ENCODE assay signal across 1 cellular context in the genomic region with DNA sequence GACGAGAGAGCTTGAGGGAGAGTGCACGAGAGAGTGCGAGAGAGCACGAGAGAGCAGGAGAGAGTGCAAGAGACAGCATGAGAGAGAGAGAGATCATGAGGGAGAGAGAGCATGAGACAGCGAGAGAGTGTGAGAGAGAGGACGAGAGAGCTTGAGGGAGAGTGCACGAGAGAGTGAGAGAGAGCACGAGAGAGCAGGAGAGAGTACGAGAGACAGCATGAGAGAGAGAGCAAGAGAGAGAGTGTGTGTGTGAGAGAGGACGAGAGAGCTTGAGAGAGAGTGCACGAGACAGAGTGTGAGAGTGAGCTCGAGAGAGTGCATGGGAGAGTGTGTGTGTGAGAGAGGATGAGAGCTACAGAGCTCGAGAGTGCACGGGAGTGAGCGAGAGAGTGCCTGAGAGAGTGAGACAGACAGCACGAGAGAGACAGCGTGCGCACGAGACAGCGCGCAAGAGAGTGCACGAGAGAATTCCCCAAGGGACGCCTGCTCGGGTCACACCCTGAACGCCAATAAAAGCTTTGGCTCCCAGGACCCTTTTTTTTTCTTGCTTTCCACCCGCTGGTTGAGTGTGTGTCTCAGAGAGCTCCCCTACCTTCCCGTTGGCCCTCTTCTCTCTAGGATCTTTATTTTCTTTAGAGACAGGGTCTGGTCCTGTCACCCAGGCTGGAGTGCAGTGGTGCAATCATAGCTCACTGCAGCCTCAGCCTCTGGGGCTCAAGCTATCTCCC.
TF ChIP-seq lines count a peak whose summit lies in the region.

No MANE protein-coding gene starts in this region.

TF ChIP-seq in K562, 482 proteins besides CTCF, POLR2A, EP300 and RAD21 (continued from another document and continues in another):
- TF ChIP-seq, protein P1, sequence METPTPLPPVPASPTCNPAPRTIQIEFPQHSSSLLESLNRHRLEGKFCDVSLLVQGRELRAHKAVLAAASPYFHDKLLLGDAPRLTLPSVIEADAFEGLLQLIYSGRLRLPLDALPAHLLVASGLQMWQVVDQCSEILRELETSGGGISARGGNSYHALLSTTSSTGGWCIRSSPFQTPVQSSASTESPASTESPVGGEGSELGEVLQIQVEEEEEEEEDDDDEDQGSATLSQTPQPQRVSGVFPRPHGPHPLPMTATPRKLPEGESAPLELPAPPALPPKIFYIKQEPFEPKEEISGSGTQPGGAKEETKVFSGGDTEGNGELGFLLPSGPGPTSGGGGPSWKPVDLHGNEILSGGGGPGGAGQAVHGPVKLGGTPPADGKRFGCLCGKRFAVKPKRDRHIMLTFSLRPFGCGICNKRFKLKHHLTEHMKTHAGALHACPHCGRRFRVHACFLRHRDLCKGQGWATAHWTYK (CRISPR knock-in tag; IDR thresholded peaks at IDR 0.05), result no peak
- TF ChIP-seq ZNF699 (CRISPR knock-in tag; IDR thresholded peaks at IDR 0.05; ENCODE audit: insufficient replicate concordance) (no peak), CBX5 (IDR thresholded peaks at IDR 0.05; ENCODE audit: borderline replicate concordance, low read depth) (no peak), CBFA2T3 (IDR thresholded peaks at IDR 0.05) (no peak), HDAC1 (IDR thresholded peaks at IDR 0.05) (peak in 1 of 2 experiments; percentile 65; a peak in 1 of 4 replicates), ZNF79 (CRISPR knock-in tag; IDR thresholded peaks at IDR 0.05; ENCODE audit: low read depth) (no peak), ILF3 (IDR thresholded peaks at IDR 0.05; ENCODE audit: borderline replicate concordance) (no peak), ASH1L (IDR thresholded peaks at IDR 0.05; ENCODE audit: borderline replicate concordance, low read depth, partially characterized antibody) (no peak), RBBP5 (IDR thresholded peaks at IDR 0.05; ENCODE audit: borderline replicate concordance, insufficient read depth, low read length, poor library complexity, severe bottlenecking) (peak; percentile 37), NBN (IDR thresholded peaks at IDR 0.05; ENCODE audit: low read depth) (no peak), MXI1 (IDR thresholded peaks at IDR 0.05; ENCODE audit: low read depth, low read length) (no peak), BRCA1 (IDR thresholded peaks at IDR 0.05) (no peak), BRCA1 (CRISPR knock-in tag; IDR thresholded peaks at IDR 0.05) (no peak), ZNF431 (CRISPR knock-in tag; IDR thresholded peaks at IDR 0.05) (no peak), KLF10 (CRISPR knock-in tag; IDR thresholded peaks at IDR 0.05) (no peak), HDGF (IDR thresholded peaks at IDR 0.05) (0 out of 2 replicates have a peak, but pooled peaks have one; percentile 71), POLR2AphosphoS2 (IDR thresholded peaks at IDR 0.05; ENCODE audit: low read length) (no peak), RBM34 (IDR thresholded peaks at IDR 0.05; ENCODE audit: borderline replicate concordance, insufficient read depth, low read length) (no peak), EHMT2 (IDR thresholded peaks at IDR 0.05) (no peak), FUS (optimal IDR thresholded peaks at IDR 0.05; ENCODE audit: low read depth, low read length) (no peak), YY1 (IDR thresholded peaks at IDR 0.05; ENCODE audit: borderline replicate concordance in 1 of 3, control insufficient read depth in 1 of 3, extremely low read depth in 1 of 3, insufficient read depth in 3 of 3, insufficient read length in 1 of 3, insufficient replicate concordance in 2 of 3, low read depth in 1 of 3, low read length in 2 of 3) (no peak), XRCC4 (IDR thresholded peaks at IDR 0.05; ENCODE audit: extremely low read depth, insufficient read depth, insufficient read length) (no peak), RFX1 (IDR thresholded peaks at IDR 0.05) (no peak), NUFIP1 (IDR thresholded peaks at IDR 0.05; ENCODE audit: partially characterized antibody) (no peak), SAP30 (IDR thresholded peaks at IDR 0.05; ENCODE audit: borderline replicate concordance, insufficient read depth, low read depth, low read length, poor library complexity, severe bottlenecking) (no peak), RNF2 (IDR thresholded peaks at IDR 0.05) (no peak), L3MBTL2 (IDR thresholded peaks at IDR 0.05) (peak; percentile 84), NRF1 (conservative IDR thresholded peaks at IDR 0.05 in 1 of 2, IDR thresholded peaks at IDR 0.05 in 1 of 2) (peak; percentile 81 to 84)
- TF ChIP-seq, protein P2, sequence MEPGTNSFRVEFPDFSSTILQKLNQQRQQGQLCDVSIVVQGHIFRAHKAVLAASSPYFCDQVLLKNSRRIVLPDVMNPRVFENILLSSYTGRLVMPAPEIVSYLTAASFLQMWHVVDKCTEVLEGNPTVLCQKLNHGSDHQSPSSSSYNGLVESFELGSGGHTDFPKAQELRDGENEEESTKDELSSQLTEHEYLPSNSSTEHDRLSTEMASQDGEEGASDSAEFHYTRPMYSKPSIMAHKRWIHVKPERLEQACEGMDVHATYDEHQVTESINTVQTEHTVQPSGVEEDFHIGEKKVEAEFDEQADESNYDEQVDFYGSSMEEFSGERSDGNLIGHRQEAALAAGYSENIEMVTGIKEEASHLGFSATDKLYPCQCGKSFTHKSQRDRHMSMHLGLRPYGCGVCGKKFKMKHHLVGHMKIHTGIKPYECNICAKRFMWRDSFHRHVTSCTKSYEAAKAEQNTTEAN (CRISPR knock-in tag; IDR thresholded peaks at IDR 0.05), result no peak
- TF ChIP-seq, protein P3, sequence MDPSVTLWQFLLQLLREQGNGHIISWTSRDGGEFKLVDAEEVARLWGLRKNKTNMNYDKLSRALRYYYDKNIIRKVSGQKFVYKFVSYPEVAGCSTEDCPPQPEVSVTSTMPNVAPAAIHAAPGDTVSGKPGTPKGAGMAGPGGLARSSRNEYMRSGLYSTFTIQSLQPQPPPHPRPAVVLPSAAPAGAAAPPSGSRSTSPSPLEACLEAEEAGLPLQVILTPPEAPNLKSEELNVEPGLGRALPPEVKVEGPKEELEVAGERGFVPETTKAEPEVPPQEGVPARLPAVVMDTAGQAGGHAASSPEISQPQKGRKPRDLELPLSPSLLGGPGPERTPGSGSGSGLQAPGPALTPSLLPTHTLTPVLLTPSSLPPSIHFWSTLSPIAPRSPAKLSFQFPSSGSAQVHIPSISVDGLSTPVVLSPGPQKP (CRISPR knock-in tag; IDR thresholded peaks at IDR 0.05), result no peak
- TF ChIP-seq, protein P4, sequence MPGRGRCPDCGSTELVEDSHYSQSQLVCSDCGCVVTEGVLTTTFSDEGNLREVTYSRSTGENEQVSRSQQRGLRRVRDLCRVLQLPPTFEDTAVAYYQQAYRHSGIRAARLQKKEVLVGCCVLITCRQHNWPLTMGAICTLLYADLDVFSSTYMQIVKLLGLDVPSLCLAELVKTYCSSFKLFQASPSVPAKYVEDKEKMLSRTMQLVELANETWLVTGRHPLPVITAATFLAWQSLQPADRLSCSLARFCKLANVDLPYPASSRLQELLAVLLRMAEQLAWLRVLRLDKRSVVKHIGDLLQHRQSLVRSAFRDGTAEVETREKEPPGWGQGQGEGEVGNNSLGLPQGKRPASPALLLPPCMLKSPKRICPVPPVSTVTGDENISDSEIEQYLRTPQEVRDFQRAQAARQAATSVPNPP (IDR thresholded peaks at IDR 0.05; ENCODE audit: borderline replicate concordance, insufficient read depth, insufficient read length), result no peak
- TF ChIP-seq, protein P5, sequence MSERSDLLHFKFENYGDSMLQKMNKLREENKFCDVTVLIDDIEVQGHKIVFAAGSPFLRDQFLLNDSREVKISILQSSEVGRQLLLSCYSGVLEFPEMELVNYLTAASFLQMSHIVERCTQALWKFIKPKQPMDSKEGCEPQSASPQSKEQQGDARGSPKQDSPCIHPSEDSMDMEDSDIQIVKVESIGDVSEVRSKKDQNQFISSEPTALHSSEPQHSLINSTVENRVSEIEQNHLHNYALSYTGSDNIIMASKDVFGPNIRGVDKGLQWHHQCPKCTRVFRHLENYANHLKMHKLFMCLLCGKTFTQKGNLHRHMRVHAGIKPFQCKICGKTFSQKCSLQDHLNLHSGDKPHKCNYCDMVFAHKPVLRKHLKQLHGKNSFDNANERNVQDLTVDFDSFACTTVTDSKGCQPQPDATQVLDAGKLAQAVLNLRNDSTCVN (CRISPR knock-in tag; IDR thresholded peaks at IDR 0.05), result no peak
- TF ChIP-seq, protein P6, sequence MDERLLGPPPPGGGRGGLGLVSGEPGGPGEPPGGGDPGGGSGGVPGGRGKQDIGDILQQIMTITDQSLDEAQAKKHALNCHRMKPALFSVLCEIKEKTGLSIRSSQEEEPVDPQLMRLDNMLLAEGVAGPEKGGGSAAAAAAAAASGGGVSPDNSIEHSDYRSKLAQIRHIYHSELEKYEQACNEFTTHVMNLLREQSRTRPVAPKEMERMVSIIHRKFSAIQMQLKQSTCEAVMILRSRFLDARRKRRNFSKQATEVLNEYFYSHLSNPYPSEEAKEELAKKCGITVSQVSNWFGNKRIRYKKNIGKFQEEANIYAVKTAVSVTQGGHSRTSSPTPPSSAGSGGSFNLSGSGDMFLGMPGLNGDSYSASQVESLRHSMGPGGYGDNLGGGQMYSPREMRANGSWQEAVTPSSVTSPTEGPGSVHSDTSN (CRISPR knock-in tag; IDR thresholded peaks at IDR 0.05; ENCODE audit: low read depth), result no peak
- TF ChIP-seq, protein P6 (tag; conservative IDR thresholded peaks at IDR 0.05; ENCODE audit: low read depth), result no peak
- TF ChIP-seq, protein P7, sequence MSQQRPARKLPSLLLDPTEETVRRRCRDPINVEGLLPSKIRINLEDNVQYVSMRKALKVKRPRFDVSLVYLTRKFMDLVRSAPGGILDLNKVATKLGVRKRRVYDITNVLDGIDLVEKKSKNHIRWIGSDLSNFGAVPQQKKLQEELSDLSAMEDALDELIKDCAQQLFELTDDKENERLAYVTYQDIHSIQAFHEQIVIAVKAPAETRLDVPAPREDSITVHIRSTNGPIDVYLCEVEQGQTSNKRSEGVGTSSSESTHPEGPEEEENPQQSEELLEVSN (IDR thresholded peaks at IDR 0.05; ENCODE audit: borderline replicate concordance in 1 of 2, extremely low read depth in 1 of 2, insufficient read depth in 1 of 2, insufficient read length in 1 of 2, low read depth in 1 of 2, low read length in 1 of 2, poor library complexity in 1 of 2, severe bottlenecking in 1 of 2), result peak; percentile 67 to 77
- TF ChIP-seq, protein P8, sequence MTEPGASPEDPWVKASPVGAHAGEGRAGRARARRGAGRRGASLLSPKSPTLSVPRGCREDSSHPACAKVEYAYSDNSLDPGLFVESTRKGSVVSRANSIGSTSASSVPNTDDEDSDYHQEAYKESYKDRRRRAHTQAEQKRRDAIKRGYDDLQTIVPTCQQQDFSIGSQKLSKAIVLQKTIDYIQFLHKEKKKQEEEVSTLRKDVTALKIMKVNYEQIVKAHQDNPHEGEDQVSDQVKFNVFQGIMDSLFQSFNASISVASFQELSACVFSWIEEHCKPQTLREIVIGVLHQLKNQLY (CRISPR knock-in tag; conservative IDR thresholded peaks at IDR 0.05), result no peak
- TF ChIP-seq, protein P9, sequence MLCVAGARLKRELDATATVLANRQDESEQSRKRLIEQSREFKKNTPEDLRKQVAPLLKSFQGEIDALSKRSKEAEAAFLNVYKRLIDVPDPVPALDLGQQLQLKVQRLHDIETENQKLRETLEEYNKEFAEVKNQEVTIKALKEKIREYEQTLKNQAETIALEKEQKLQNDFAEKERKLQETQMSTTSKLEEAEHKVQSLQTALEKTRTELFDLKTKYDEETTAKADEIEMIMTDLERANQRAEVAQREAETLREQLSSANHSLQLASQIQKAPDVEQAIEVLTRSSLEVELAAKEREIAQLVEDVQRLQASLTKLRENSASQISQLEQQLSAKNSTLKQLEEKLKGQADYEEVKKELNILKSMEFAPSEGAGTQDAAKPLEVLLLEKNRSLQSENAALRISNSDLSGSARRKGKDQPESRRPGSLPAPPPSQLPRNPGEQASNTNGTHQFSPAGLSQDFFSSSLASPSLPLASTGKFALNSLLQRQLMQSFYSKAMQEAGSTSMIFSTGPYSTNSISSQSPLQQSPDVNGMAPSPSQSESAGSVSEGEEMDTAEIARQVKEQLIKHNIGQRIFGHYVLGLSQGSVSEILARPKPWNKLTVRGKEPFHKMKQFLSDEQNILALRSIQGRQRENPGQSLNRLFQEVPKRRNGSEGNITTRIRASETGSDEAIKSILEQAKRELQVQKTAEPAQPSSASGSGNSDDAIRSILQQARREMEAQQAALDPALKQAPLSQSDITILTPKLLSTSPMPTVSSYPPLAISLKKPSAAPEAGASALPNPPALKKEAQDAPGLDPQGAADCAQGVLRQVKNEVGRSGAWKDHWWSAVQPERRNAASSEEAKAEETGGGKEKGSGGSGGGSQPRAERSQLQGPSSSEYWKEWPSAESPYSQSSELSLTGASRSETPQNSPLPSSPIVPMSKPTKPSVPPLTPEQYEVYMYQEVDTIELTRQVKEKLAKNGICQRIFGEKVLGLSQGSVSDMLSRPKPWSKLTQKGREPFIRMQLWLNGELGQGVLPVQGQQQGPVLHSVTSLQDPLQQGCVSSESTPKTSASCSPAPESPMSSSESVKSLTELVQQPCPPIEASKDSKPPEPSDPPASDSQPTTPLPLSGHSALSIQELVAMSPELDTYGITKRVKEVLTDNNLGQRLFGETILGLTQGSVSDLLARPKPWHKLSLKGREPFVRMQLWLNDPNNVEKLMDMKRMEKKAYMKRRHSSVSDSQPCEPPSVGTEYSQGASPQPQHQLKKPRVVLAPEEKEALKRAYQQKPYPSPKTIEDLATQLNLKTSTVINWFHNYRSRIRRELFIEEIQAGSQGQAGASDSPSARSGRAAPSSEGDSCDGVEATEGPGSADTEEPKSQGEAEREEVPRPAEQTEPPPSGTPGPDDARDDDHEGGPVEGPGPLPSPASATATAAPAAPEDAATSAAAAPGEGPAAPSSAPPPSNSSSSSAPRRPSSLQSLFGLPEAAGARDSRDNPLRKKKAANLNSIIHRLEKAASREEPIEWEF (CRISPR knock-in tag; IDR thresholded peaks at IDR 0.05), result no peak
